In the genomic region with DNA sequence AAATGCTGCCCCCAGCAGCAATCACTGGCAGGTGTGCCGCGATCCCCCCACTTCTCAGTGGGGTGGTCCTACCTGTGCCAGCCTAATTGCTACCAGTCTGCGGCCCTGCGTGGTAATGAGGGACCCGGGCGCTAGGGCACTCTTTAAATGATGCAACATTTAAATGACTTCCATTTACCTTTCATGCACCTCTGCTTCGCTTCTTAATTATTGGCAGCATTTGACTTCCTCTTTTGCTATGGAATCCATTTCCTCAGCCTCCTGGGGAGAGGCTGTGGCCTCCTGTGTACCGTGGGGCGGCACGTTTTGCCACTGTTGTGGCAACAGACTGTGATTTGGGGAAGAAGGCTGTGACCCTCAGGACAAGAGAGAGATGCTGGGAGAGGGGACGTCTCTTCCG, we compare ENCODE assay signal across 1 cellular context.
TF ChIP-seq lines count a peak whose summit lies in the region.

No MANE protein-coding gene starts in this region.

TF ChIP-seq in K562, 482 proteins besides CTCF, POLR2A, EP300 and RAD21 (continued from another document):
- TF ChIP-seq, protein P1, sequence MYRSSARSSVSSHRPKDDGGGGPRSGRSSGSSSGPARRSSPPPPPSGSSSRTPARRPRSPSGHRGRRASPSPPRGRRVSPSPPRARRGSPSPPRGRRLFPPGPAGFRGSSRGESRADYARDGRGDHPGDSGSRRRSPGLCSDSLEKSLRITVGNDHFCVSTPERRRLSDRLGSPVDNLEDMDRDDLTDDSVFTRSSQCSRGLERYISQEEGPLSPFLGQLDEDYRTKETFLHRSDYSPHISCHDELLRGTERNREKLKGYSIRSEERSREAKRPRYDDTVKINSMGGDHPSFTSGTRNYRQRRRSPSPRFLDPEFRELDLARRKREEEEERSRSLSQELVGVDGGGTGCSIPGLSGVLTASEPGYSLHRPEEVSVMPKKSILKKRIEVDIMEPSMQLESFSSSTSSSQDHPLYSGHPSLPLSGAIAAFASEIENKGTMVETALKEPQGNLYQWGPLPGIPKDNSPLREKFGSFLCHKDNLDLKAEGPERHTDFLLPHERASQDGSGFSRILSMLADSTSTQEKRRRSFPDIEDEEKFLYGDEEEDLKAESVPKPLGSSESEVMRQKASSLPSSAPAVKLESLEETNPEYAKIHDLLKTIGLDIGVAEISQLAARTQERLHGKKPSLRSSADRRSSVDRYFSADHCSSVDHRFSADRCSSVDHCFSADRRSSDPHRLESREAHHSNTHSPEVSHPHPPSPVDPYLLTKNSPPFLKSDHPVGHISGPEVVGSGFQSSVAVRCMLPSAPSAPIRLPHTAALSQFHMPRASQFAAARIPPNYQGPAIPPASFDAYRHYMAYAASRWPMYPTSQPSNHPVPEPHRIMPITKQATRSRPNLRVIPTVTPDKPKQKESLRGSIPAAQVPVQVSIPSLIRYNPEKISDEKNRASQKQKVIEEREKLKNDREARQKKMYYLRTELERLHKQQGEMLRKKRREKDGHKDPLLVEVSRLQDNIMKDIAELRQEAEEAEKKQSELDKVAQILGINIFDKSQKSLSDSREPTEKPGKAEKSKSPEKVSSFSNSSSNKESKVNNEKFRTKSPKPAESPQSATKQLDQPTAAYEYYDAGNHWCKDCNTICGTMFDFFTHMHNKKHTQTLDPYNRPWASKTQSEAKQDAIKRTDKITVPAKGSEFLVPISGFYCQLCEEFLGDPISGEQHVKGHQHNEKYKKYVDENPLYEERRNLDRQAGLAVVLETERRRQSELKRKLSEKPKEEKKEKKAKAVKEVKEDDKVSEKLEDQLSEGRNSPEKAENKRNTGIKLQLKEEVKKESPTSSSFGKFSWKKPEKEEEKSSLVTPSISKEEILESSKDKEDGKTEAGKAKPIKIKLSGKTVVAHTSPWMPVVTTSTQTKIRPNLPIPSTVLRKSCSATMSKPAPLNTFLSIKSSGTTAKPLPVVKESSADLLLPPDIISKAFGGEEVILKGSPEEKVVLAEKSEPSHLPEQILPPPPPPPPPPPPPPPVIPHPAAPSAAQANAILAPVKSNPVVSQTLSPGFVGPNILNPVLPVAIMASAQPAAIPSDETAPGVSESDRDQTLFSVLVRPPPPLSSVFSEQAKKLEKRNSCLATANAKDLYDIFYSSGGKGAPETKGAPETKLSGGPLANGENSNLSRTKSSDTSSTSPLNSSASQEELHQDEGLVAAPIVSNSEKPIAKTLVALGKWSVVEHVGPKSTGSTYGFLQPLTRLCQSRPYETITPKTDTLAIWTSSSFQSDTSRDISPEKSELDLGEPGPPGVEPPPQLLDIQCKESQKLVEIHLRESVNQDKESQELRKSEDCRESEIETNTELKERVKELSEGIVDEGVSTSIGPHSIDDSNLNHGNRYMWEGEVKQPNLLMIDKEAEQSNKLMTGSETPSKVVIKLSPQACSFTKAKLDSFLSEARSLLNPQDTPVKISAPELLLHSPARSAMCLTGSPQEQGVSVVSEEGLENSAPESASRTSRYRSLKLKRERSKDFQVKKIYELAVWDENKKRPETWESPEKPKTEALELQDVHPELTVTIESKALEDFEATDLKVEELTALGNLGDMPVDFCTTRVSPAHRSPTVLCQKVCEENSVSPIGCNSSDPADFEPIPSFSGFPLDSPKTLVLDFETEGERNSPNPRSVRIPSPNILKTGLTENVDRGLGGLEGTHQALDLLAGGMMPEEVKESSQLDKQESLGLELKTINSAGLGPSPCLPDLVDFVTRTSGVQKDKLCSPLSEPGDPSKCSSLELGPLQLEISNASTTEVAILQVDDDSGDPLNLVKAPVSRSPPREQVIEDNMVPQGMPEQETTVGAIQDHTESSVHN (IDR thresholded peaks at IDR 0.05; ENCODE audit: borderline replicate concordance in 1 of 2, low read depth in 1 of 2): no peak
- peak; percentile 60; the same call in 1 of the 2 replicates for TF ChIP-seq CEBPG (CRISPR knock-in tag; IDR thresholded peaks at IDR 0.05)
- peak; percentile 42 to 58; a peak in 3 of 4 replicates for TF ChIP-seq CEBPG (tag; conservative IDR thresholded peaks at IDR 0.05 in 1 of 2, IDR thresholded peaks at IDR 0.05 in 1 of 2)
- TF ChIP-seq PRPF4 (IDR thresholded peaks at IDR 0.05; ENCODE audit: insufficient read depth, low read depth, low read length, poor library complexity, severe bottlenecking): no peak
- no peak for TF ChIP-seq ZEB2 (IDR thresholded peaks at IDR 0.05)
- no peak for TF ChIP-seq FOXK1 (CRISPR knock-in tag; IDR thresholded peaks at IDR 0.05; ENCODE audit: borderline replicate concordance)
- TF ChIP-seq, protein P2, sequence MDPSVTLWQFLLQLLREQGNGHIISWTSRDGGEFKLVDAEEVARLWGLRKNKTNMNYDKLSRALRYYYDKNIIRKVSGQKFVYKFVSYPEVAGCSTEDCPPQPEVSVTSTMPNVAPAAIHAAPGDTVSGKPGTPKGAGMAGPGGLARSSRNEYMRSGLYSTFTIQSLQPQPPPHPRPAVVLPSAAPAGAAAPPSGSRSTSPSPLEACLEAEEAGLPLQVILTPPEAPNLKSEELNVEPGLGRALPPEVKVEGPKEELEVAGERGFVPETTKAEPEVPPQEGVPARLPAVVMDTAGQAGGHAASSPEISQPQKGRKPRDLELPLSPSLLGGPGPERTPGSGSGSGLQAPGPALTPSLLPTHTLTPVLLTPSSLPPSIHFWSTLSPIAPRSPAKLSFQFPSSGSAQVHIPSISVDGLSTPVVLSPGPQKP (CRISPR knock-in tag; IDR thresholded peaks at IDR 0.05): no peak
TF ChIP-seq in K562: peak in this region for 3.
